Comparison of ENCODE assay signal across 1 cellular context in the genomic region with DNA sequence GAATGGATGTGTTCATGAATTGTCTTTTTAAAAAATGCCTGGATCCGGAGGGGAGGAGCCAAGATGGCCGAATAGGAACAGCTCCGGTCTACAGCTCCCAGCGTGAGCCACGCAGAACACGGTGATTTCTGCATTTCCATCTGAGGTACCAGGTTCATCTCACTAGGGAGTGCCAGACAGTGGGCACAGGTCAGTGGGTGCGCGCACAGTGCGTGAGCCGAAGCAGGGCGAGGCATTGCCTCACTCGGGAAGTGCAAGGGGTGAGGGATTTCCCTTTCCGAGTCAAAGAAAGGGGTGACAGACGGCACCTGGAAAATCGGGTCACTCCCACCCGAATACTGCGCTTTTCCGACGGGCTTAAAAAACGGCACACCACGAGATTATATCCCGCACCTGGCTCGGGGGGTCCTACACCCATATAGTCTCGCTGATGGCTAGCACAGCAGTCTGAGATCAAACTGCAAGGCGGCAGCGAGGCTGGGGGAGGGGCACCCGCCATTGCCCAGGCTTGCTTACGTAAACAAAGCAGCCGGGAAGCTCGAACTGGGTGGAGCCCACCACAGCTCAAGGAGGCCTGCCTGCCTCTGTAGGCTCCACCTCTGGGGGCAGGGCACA.
TF ChIP-seq lines count a peak whose summit lies in the region.
"Not testable (repeated sequence)": the region's sequence is repeated elsewhere in the genome, so short reads cannot be mapped to it uniquely, and the experiment has no call there.

No MANE protein-coding gene starts in this region.

TF ChIP-seq in K562, 482 proteins besides CTCF, POLR2A, EP300 and RAD21 (continued from another document):
- TF ChIP-seq, protein P1, sequence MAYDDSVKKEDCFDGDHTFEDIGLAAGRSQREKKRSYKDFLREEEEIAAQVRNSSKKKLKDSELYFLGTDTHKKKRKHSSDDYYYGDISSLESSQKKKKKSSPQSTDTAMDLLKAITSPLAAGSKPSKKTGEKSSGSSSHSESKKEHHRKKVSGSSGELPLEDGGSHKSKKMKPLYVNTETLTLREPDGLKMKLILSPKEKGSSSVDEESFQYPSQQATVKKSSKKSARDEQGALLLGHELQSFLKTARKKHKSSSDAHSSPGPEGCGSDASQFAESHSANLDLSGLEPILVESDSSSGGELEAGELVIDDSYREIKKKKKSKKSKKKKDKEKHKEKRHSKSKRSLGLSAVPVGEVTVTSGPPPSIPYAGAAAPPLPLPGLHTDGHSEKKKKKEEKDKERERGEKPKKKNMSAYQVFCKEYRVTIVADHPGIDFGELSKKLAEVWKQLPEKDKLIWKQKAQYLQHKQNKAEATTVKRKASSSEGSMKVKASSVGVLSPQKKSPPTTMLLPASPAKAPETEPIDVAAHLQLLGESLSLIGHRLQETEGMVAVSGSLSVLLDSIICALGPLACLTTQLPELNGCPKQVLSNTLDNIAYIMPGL (CRISPR knock-in tag; IDR thresholded peaks at IDR 0.05): 0 out of 2 replicates have a peak, but pooled peaks have one; percentile 27
- TF ChIP-seq HNRNPLL (IDR thresholded peaks at IDR 0.05; ENCODE audit: low read depth, low read length, poor library complexity, severe bottlenecking) (peak; percentile 70), RBFOX2 (IDR thresholded peaks at IDR 0.05; ENCODE audit: low read depth, low read length) (peak; percentile 67), CREB1 (CRISPR knock-in tag; IDR thresholded peaks at IDR 0.05) (0 out of 2 replicates have a peak, but pooled peaks have one; percentile 23), DMBX1 (CRISPR knock-in tag; IDR thresholded peaks at IDR 0.05; ENCODE audit: borderline replicate concordance) (0 out of 2 replicates have a peak, but pooled peaks have one; percentile 7), PHF8 (IDR thresholded peaks at IDR 0.05; ENCODE audit: borderline replicate concordance, low read length) (peak; percentile 46; the same call in 1 of the 2 replicates), CXXC5 (CRISPR knock-in tag; IDR thresholded peaks at IDR 0.05) (peak; percentile 61), TAF7 (tag; IDR thresholded peaks at IDR 0.05) (peak; percentile 95), NR2C2 (tag; IDR thresholded peaks at IDR 0.05) (peak; percentile 76), TAF1 (IDR thresholded peaks at IDR 0.05; ENCODE audit: control insufficient read depth, extremely low read depth, insufficient read depth, low read length, severe bottlenecking) (peak; percentile 34), TAF9B (IDR thresholded peaks at IDR 0.05; ENCODE audit: partially characterized antibody) (peak; percentile 81), POLR2G (IDR thresholded peaks at IDR 0.05; ENCODE audit: low read depth, low read length) (peak; percentile 64), ETV1 (tag; conservative IDR thresholded peaks at IDR 0.05; ENCODE audit: low read depth) (peak; percentile 66), NRF1 (conservative IDR thresholded peaks at IDR 0.05 in 1 of 2, IDR thresholded peaks at IDR 0.05 in 1 of 2) (peak in 1 of 2 experiments; percentile 14; a peak in 2 of 4 replicates)
- not testable (repeated sequence) for TF ChIP-seq CREB1 (IDR thresholded peaks at IDR 0.05); NR2C2 (CRISPR knock-in tag; IDR thresholded peaks at IDR 0.05)
- TF ChIP-seq, protein P2, sequence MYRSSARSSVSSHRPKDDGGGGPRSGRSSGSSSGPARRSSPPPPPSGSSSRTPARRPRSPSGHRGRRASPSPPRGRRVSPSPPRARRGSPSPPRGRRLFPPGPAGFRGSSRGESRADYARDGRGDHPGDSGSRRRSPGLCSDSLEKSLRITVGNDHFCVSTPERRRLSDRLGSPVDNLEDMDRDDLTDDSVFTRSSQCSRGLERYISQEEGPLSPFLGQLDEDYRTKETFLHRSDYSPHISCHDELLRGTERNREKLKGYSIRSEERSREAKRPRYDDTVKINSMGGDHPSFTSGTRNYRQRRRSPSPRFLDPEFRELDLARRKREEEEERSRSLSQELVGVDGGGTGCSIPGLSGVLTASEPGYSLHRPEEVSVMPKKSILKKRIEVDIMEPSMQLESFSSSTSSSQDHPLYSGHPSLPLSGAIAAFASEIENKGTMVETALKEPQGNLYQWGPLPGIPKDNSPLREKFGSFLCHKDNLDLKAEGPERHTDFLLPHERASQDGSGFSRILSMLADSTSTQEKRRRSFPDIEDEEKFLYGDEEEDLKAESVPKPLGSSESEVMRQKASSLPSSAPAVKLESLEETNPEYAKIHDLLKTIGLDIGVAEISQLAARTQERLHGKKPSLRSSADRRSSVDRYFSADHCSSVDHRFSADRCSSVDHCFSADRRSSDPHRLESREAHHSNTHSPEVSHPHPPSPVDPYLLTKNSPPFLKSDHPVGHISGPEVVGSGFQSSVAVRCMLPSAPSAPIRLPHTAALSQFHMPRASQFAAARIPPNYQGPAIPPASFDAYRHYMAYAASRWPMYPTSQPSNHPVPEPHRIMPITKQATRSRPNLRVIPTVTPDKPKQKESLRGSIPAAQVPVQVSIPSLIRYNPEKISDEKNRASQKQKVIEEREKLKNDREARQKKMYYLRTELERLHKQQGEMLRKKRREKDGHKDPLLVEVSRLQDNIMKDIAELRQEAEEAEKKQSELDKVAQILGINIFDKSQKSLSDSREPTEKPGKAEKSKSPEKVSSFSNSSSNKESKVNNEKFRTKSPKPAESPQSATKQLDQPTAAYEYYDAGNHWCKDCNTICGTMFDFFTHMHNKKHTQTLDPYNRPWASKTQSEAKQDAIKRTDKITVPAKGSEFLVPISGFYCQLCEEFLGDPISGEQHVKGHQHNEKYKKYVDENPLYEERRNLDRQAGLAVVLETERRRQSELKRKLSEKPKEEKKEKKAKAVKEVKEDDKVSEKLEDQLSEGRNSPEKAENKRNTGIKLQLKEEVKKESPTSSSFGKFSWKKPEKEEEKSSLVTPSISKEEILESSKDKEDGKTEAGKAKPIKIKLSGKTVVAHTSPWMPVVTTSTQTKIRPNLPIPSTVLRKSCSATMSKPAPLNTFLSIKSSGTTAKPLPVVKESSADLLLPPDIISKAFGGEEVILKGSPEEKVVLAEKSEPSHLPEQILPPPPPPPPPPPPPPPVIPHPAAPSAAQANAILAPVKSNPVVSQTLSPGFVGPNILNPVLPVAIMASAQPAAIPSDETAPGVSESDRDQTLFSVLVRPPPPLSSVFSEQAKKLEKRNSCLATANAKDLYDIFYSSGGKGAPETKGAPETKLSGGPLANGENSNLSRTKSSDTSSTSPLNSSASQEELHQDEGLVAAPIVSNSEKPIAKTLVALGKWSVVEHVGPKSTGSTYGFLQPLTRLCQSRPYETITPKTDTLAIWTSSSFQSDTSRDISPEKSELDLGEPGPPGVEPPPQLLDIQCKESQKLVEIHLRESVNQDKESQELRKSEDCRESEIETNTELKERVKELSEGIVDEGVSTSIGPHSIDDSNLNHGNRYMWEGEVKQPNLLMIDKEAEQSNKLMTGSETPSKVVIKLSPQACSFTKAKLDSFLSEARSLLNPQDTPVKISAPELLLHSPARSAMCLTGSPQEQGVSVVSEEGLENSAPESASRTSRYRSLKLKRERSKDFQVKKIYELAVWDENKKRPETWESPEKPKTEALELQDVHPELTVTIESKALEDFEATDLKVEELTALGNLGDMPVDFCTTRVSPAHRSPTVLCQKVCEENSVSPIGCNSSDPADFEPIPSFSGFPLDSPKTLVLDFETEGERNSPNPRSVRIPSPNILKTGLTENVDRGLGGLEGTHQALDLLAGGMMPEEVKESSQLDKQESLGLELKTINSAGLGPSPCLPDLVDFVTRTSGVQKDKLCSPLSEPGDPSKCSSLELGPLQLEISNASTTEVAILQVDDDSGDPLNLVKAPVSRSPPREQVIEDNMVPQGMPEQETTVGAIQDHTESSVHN (IDR thresholded peaks at IDR 0.05; ENCODE audit: borderline replicate concordance in 1 of 2, low read depth in 1 of 2): 0 out of 4 replicates have a peak, but pooled peaks of 1 of the 2 experiments have one; percentile 13
- TF ChIP-seq, protein P3, sequence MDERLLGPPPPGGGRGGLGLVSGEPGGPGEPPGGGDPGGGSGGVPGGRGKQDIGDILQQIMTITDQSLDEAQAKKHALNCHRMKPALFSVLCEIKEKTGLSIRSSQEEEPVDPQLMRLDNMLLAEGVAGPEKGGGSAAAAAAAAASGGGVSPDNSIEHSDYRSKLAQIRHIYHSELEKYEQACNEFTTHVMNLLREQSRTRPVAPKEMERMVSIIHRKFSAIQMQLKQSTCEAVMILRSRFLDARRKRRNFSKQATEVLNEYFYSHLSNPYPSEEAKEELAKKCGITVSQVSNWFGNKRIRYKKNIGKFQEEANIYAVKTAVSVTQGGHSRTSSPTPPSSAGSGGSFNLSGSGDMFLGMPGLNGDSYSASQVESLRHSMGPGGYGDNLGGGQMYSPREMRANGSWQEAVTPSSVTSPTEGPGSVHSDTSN (CRISPR knock-in tag; IDR thresholded peaks at IDR 0.05; ENCODE audit: low read depth): not testable (repeated sequence)
- TF ChIP-seq, protein P3 (tag; conservative IDR thresholded peaks at IDR 0.05; ENCODE audit: low read depth): 0 out of 2 replicates have a peak, but pooled peaks have one; percentile 4
- TF ChIP-seq, protein P4, sequence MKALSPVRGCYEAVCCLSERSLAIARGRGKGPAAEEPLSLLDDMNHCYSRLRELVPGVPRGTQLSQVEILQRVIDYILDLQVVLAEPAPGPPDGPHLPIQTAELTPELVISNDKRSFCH (CRISPR knock-in tag; IDR thresholded peaks at IDR 0.05): not testable (repeated sequence)
- TF ChIP-seq, protein P4 (tag; IDR thresholded peaks at IDR 0.05): 0 out of 2 replicates have a peak, but pooled peaks have one; percentile 22
- TF ChIP-seq, protein P5, sequence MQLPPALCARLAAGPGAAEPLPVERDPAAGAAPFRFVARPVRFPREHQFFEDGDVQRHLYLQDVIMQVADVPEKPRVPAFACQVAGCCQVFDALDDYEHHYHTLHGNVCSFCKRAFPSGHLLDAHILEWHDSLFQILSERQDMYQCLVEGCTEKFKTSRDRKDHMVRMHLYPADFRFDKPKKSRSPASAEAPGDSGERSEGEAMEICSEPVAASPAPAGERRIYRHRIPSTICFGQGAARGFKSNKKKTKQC (CRISPR knock-in tag; IDR thresholded peaks at IDR 0.05): 0 out of 2 replicates have a peak, but pooled peaks have one; percentile 28
TF ChIP-seq in K562: peak in this region for 53; not testable (repeated sequence) for 429.
